18 cellular contexts compared by ENCODE assay signal in genomic region chr15:92571824-92572223, GRCh38.
"Had no signal": no experiment of that assay in that cellular context is flagged by ENCODE, and none has a peak within 500 bp of the region (broad histone marks: within the 10 kb centered on the region; RNA-seq: fewer than 3 reads in every experiment).

No MANE protein-coding gene starts in this region.

- H3K4me3 ChIP-seq: MG63 had no signal

- FAIRE-seq: RCC 7860 had no signal

- H3K27me3 ChIP-seq: MG63 had no signal

- DNase-seq: KBM-7, MG63, NCI-H1092, NCI-H1436, NCI-H187, NCI-H2029, NCI-H2081 treated with DMSO at 0.1 percent for 48 hours, NCI-H2171, NCI-H226, NCI-H446, NCI-H510A, NCI-H524 treated with DMSO at 0.1 percent for 48 hours, NCI-H69, NCI-H774, RPMI8226, SHP77, SK-N-SH had no signal

- H3K36me3 ChIP-seq: MG63 had no signal

- H3K9me3 ChIP-seq: MG63, SK-N-SH had no signal
